Comparison of ENCODE assay signal across 8 cellular contexts in genomic region chr17:10197721-10198508, GRCh38. TPM values are rescaled to one million over a fixed set of nuclear protein-coding genes. Genes with fewer than 3 reads are reported as not detected.
DNase-seq lines count a peak whose midpoint lies in the region; ATAC-seq and TF ChIP-seq lines count a peak whose summit lies in the region.

No MANE protein-coding gene starts in this region.

- no peak for DNase-seq in NCI-H1930 (lab: John Stamatoyannopoulos, UW)
- no peak for DNase-seq in middle frontal gyrus (ENCODE audit: extremely low spot score, low spot score)
- no peak for DNase-seq in NK-92 (lab: John Stamatoyannopoulos, UW; ENCODE audit: unreplicated experiment)

- H3K36me3 ChIP-seq in ES-I3 (ENCODE audit: insufficient read depth, low read length) (no peaks in the 10 kb centered on the region), neutrophil (no peaks in the 10 kb centered on the region)

- H3K9me3 ChIP-seq in ES-I3 (ENCODE audit: control insufficient read depth, insufficient read depth, low read length) (peaks cover 5% of the 10 kb centered on the region), neutrophil (no peaks in the 10 kb centered on the region)

- TF ChIP-seq CTCF in neutrophil (IDR thresholded peaks at IDR 0.05) = no peak

- H3K27me3 ChIP-seq in neutrophil = peaks cover 62% of the 10 kb centered on the region

- peak overlapping the region; percentile 65 to 77 for H3K4me3 ChIP-seq in neutrophil (ENCODE audit: low read depth in 1 of 2, low read length in 1 of 2)

- peak overlapping the region; percentile 39 for H3K27ac ChIP-seq in neutrophil

- H3K4me1 ChIP-seq in ES-I3 (ENCODE audit: insufficient read depth, low read length) (no peaks in the 10 kb centered on the region), neutrophil (ENCODE audit: control insufficient read depth in 1 of 2, insufficient read depth in 1 of 2, low read depth in 1 of 2, low read length in 1 of 2) (peaks cover 15 to 17% of the 10 kb centered on the region in 2 experiments)

- peak overlapping the region; percentile 89 for H3K9ac ChIP-seq in ES-I3 (ENCODE audit: low read depth, low read length)

- ATAC-seq in HG03354 (IDR thresholded peaks at IDR 0.05; ENCODE audit: poor library complexity, severe bottlenecking, unreplicated experiment) (peak; percentile 23), esophagus mucosa (peak; percentile 11), HG02970 (IDR thresholded peaks at IDR 0.05; ENCODE audit: low FRiP score, unreplicated experiment) (no peak)

RNA-seq across cellular contexts. Expression of gene GAS7, which starts 0.5 kb away (rescaled TPM):
- 17.3 TPM for total RNA-seq in esophagus mucosa
